In the genomic region with DNA sequence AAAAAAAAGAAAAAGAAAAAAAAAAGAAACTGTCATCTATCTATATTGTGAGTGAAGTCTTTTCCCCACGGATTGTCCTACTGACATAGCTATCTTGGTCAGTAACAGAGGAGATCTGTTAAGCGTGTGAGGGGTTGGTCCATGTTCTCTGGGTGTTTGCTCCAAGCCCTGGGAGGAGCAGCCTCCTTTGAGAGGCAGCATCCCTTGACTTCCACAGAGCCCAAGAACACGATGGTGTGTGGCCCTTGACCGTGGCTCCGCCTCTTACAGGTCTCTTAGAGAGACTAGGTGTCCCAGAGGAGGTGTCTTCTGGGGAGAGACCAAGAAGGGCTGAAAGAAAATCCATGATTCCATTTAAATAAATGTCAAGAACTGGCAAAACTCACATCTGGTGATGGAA, we compare ENCODE assay signal across 21 cellular contexts.
"Had no signal": no experiment of that assay in that cellular context is flagged by ENCODE, and none has a peak within 500 bp of the region (broad histone marks: within the 10 kb centered on the region; RNA-seq: fewer than 3 reads in every experiment).

No MANE protein-coding gene starts in this region.

- H3K4me3 Mint-ChIP-seq: naive B cell, neural crest cell had no signal

- H3K4me3 ChIP-seq: coronary artery, hepatocyte, lung, ovary, stomach, thoracic aorta, transverse colon had no signal

- H3K9me3 ChIP-seq: ovary, transverse colon had no signal

- ATAC-seq: left colon, left ventricle myocardium superior, right cardiac atrium had no signal

- H3K36me3 ChIP-seq: ovary, stomach, thoracic aorta, transverse colon had no signal

- DNase-seq: effector CD4-positive, alpha-beta T cell; foreskin melanocyte; head of caudate nucleus; kidney; left colon; left ventricle myocardium superior; mesenchymal stem cell; naive B cell; ovary; right cardiac atrium; small intestine; stimulated activated CD4-positive, alpha-beta T cell treated with anti-CD3 and anti-CD28 coated beads, Interleukin-4, amount 100 ng/mL, for 1 hour; stimulated activated naive CD4-positive, alpha-beta T cell; stomach; substantia nigra; transverse colon had no signal

- H3K27ac ChIP-seq: coronary artery, hepatocyte, ovary, stomach, thoracic aorta, transverse colon had no signal

- H3K4me1 Mint-ChIP-seq: neural crest cell had no signal

- H3K27me3 ChIP-seq: hepatocyte, ovary, transverse colon had no signal

- H3K4me1 ChIP-seq: stomach, transverse colon had no signal
